Comparison of ENCODE assay signal across 8 cellular contexts in the genomic region with DNA sequence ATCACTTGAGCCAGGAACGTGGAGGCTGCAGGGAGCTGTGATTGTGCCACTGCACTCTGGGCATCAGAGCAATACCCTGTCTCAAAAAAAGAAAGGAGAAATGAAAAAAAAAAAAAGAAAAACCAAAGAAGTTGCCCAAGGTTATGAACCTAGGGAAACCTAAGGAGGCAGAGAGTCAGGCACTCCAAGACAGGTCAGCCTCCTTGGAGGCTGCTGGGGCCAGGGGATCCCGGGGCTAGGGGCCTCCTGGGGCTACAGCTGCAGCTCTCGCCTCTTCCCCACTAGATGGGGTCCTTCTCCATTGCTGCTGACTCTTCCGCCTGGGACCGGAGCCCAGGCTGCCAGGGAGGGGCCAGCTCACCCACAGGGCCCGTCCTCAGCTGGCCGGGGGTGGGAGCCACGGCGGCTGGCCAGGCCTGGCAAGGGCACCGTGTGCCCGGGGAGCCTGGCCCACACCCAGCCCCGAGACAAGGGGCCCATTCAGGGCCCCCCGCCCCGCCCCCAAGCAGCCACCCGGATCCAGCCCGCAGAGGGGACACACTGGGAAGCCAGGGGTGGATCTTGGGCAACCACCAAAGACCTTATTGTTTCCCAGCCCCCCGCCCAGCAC. TPM values are rescaled to one million over a fixed set of nuclear protein-coding genes. Genes with fewer than 3 reads are reported as not detected.
DNase-seq lines count a peak whose midpoint lies in the region; ATAC-seq and TF ChIP-seq lines count a peak whose summit lies in the region.

No MANE protein-coding gene starts in this region.

- no peaks in the 10 kb centered on the region for H3K27me3 ChIP-seq in heart right ventricle

- H3K9me3 ChIP-seq in heart right ventricle, result no peaks in the 10 kb centered on the region

- ATAC-seq in heart right ventricle (peak; percentile 81 to 93 (median 89)), GM19351 (IDR thresholded peaks at IDR 0.05; ENCODE audit: unreplicated experiment) (no peak), HG03469 (IDR thresholded peaks at IDR 0.05; ENCODE audit: unreplicated experiment) (no peak), HG02973 (IDR thresholded peaks at IDR 0.05; ENCODE audit: unreplicated experiment) (no peak)

- 7 to 8% methylated on average over 17 of the region's 17 CpGs for WGBS in heart right ventricle, 2 donors

- peak; percentile 91 for DNase-seq in Daoy (ENCODE audit: low read depth)
- DNase-seq in NCI-H1105 (lab: John Stamatoyannopoulos, UW), result peak; percentile 60
- peak; percentile 30 for DNase-seq in amniotic stem cell (lab: John Stamatoyannopoulos, UW)
- DNase-seq in heart right ventricle, result peak; percentile 71 to 80
- peak; percentile 57 for DNase-seq in renal cortical epithelial cell (ENCODE audit: low read depth)

- peaks cover 14 to 55% (median 31%) of the 10 kb centered on the region in 9 donors for H3K4me1 ChIP-seq in heart right ventricle

- H3K27ac ChIP-seq in heart right ventricle, result peak overlapping the region in 9 of 10 donors; percentile 50 to 76 (median 66)

- intact Hi-C loops in heart right ventricle (cut with DNase I), result loop anchor here in 9 of 10 donors (5.0 to 10.0 kb wide), 7 partner anchors 91 to 261 kb away; a partner anchor contains a TSS

- H3K36me3 ChIP-seq in heart right ventricle, result peaks cover 0 to 65% (median 7%) of the 10 kb centered on the region in 9 donors

- peak; percentile 44 to 88 (median 73) for TF ChIP-seq CTCF in heart right ventricle (IDR thresholded peaks at IDR 0.05)

- peak overlapping the region in 1 of 10 donors; percentile 14 for H3K4me3 ChIP-seq in heart right ventricle

RNA-seq across cellular contexts. Expression of a gene that starts 1.7 kb away (rescaled TPM):
- total RNA-seq in Daoy (2014; rRNA removed; shearing (Covaris generic)), result 1.6 TPM in 1 of 2 replicates, not detected in the other
- total RNA-seq in heart right ventricle, result 1 to 10 TPM in 2 of 10 donors, under 1 TPM in 4, not detected in 4; 0.28 to 1.1 (median 0.54) TPM
- 1 to 10 TPM in 1 of 2 donors, under 1 TPM in 1; 0.93 to 1.3 TPM for polyA plus RNA-seq in heart right ventricle
- total RNA-seq in renal cortical epithelial cell, result not detected in 2 replicates

RNA-seq across cellular contexts. Expression of a gene that starts 13.2 kb away (rescaled TPM):
- total RNA-seq in Daoy (2014; rRNA removed; shearing (Covaris generic)), result 36.6 and 47.4 TPM in 2 replicates
- total RNA-seq in heart right ventricle (10 to 100 TPM; 36.0 to 72.3 (median 46.7) TPM), renal cortical epithelial cell (14.6 and 25.2 TPM in 2 replicates)
- polyA plus RNA-seq in heart right ventricle, result 10 to 100 TPM; 46.0 to 53.7 TPM

RNA-seq across cellular contexts. Expression of a gene that starts 17.9 kb away (rescaled TPM):
- total RNA-seq in Daoy (2014; rRNA removed; shearing (Covaris generic)), result 0.06 TPM in 1 of 2 replicates, not detected in the other
- under 1 TPM; 0.10 to 0.86 (median 0.30) TPM for total RNA-seq in heart right ventricle
- under 1 TPM; 0.30 to 0.59 TPM for polyA plus RNA-seq in heart right ventricle
- total RNA-seq in renal cortical epithelial cell, result 0.20 TPM in 1 of 2 replicates, not detected in the other

RNA-seq across cellular contexts. Expression of a gene that starts 29.5 kb away (rescaled TPM):
- total RNA-seq in Daoy (2014; rRNA removed; shearing (Covaris generic)), result 70.3 and 92.8 TPM in 2 replicates
- total RNA-seq in heart right ventricle, result 10 to 100 TPM in 7 of 10 donors, 1 to 10 TPM in 3; 7.5 to 18.2 (median 11.3) TPM
- polyA plus RNA-seq in heart right ventricle, result 10 to 100 TPM; 30.3 to 60.4 TPM
- 13.1 and 29.7 TPM in 2 replicates for total RNA-seq in renal cortical epithelial cell

RNA-seq across cellular contexts. Expression of a gene that starts 36.2 kb away (rescaled TPM):
- total RNA-seq in Daoy (2014; rRNA removed; shearing (Covaris generic)), result 65.9 and 79.5 TPM in 2 replicates
- total RNA-seq in heart right ventricle (10 to 100 TPM; 17.2 to 27.7 (median 23.0) TPM), renal cortical epithelial cell (18.2 and 28.2 TPM in 2 replicates)
- 10 to 100 TPM; 15.1 to 18.7 TPM for polyA plus RNA-seq in heart right ventricle

Comparison
In these comparisons a context has a peak if more than half of its experiments do, and no peak if none do; other contexts are left out.
1. DNase-seq: peak in every context shown above with its lines; median percentile 91 in Daoy; 76 in heart right ventricle; 60 in NCI-H1105; 57 in renal cortical epithelial cell; 30 in amniotic stem cell.
2. ATAC-seq: peak in heart right ventricle (8 of 8); none in GM19351 (single experiment), HG03469 (single experiment) and HG02973 (single experiment).